In the genomic region with DNA sequence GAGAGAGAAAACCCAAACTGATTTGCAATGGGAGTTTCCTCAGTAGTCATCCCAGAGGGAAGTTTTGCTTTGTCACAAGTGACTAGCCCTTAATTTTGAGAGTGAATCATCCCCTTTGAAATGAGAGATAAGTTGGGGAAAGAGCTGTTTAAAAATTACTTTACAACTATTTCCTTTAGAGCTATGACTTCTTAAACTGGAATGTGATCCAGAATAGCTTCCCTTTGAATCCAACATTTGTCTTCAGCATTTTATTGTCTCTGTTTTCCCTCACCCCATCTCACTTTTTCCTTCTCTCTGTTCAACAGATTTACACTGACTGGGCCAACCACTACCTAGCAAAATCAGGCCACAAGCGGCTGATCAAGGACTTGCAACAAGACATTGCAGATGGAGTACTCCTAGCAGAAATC, we compare ENCODE assay signal across 14 cellular contexts.
DNase-seq lines count a peak whose midpoint lies in the region; ATAC-seq, FAIRE-seq and TF ChIP-seq lines count a peak whose summit lies in the region.
"Had no signal": no experiment of that assay in that cellular context is flagged by ENCODE, and none has a peak within 500 bp of the region (broad histone marks: within the 10 kb centered on the region; RNA-seq: fewer than 3 reads in every experiment).

No MANE protein-coding gene starts in this region.

- H3K4me3 Mint-ChIP-seq in CD8-positive, alpha-beta memory T cell = no peak overlapping the region
- H3K4me3 Mint-ChIP-seq: activated T-cell treated with anti-CD3 and anti-CD28 coated beads, Interleukin-2, amount 50 U/mL, for 72 hours; B cell had no signal

- no peak for TF ChIP-seq CTCF in A549 (IDR thresholded peaks at IDR 0.05)
- no peak for TF ChIP-seq CTCF in astrocyte of the cerebellum (IDR thresholded peaks at IDR 0.05; ENCODE audit: low read depth, low read length, missing control alignments)

- no peaks in the 10 kb centered on the region for H3K36me3 ChIP-seq in CD8-positive, alpha-beta memory T cell (ENCODE audit: insufficient read depth, low read length)
- H3K36me3 ChIP-seq: esophagus muscularis mucosa had no signal

- peak overlapping the region; percentile 74 to 84 for H3K27ac ChIP-seq in A549
- H3K27ac ChIP-seq in CD8-positive, alpha-beta memory T cell (ENCODE audit: low read depth, low read length) = no peak overlapping the region

- no peak for TF ChIP-seq POLR2A in A549 (IDR thresholded peaks at IDR 0.05; ENCODE audit: low read length)

- peaks cover 3 to 26% (median 5%) of the 10 kb centered on the region in 5 donors for H3K9me3 Mint-ChIP-seq in CD8-positive, alpha-beta memory T cell

- DNase-seq in A549 (ENCODE audit: low read depth in 1 of 2, low spot score in 1 of 2) = peak; percentile 29 to 84
- DNase-seq in HT1080 (ENCODE audit: low read depth) = peak; percentile 96
- DNase-seq in astrocyte of the cerebellum (ENCODE audit: low read depth) = peak; percentile 41
- DNase-seq in kidney glomerular epithelial cell (lab: John Stamatoyannopoulos, UW) = peak; percentile 97
- no peak for DNase-seq in anterior cingulate cortex (lab: John Stamatoyannopoulos, UW)
- DNase-seq in NCI-H524 (lab: John Stamatoyannopoulos, UW) = no peak
- DNase-seq in CD8-positive, alpha-beta memory T cell = no peak
- DNase-seq: activated T-cell treated with anti-CD3 and anti-CD28 coated beads, Interleukin-2, amount 50 U/mL, for 72 hours; NCI-H1092 treated with DMSO at 0.1 percent for 48 hours; stimulated activated naive CD4-positive, alpha-beta T cell treated with Interleukin-2 at 50 U/mL for 16 hours; T-helper 1 cell had no signal

- peaks cover 0 to 1% of the 10 kb centered on the region in 2 donors for H3K27me3 Mint-ChIP-seq in CD8-positive, alpha-beta memory T cell
- H3K27me3 Mint-ChIP-seq: B cell had no signal

- no peaks in the 10 kb centered on the region for H3K27me3 ChIP-seq in CD8-positive, alpha-beta memory T cell (ENCODE audit: insufficient read depth, low read length, poor library complexity, severe bottlenecking)
- H3K27me3 ChIP-seq: esophagus muscularis mucosa had no signal

- peak; percentile 90 to 95 for ATAC-seq in A549
- ATAC-seq in HG02798 (IDR thresholded peaks at IDR 0.05; ENCODE audit: poor library complexity, unreplicated experiment) = no peak
- ATAC-seq: activated T-cell treated with anti-CD3 and anti-CD28 coated beads, Interleukin-2, amount 50 U/mL, for 72 hours had no signal

- no peak overlapping the region for H3K27ac Mint-ChIP-seq in CD8-positive, alpha-beta memory T cell
- H3K27ac Mint-ChIP-seq: activated T-cell treated with anti-CD3 and anti-CD28 coated beads, Interleukin-2, amount 50 U/mL, for 72 hours; B cell had no signal

- TF ChIP-seq EP300 in A549 (IDR thresholded peaks at IDR 0.05) = peak in 1 of 2 experiments; percentile 43; a peak in 1 of 5 replicates

- POLR2A ChIA-PET in A549 (lab: Yijun Ruan, JAX) = no interaction called here
- POLR2A ChIA-PET in CD8-positive, alpha-beta memory T cell (lab: Charles Lee) = no interaction called here

- TF ChIP-seq RAD21 in A549 (conservative IDR thresholded peaks at IDR 0.05 in 1 of 2, IDR thresholded peaks at IDR 0.05 in 1 of 2) = no peak

- H3K4me2 ChIP-seq in A549 = peak overlapping the region; percentile 95

- H3K9me3 ChIP-seq in A549 = no peaks in the 10 kb centered on the region
- H3K9me3 ChIP-seq in CD8-positive, alpha-beta memory T cell (ENCODE audit: low read length) = no peaks in the 10 kb centered on the region
- H3K9me3 ChIP-seq: esophagus muscularis mucosa had no signal

- H3K36me3 Mint-ChIP-seq in CD8-positive, alpha-beta memory T cell = peaks cover 0 to 2% (median 0%) of the 10 kb centered on the region in 3 donors

- peaks cover 27% of the 10 kb centered on the region for H3K4me1 ChIP-seq in A549
- H3K4me1 ChIP-seq in CD8-positive, alpha-beta memory T cell (ENCODE audit: insufficient read depth, low read length) = no peaks in the 10 kb centered on the region

- CTCF ChIA-PET in A549 (lab: Yijun Ruan, JAX) = interaction anchor here (1.0 to 1.3 kb wide), 2 partner anchors 13 to 15 kb away, joined by 3 to 8 read pairs; no protein-coding TSS in a partner anchor
- CTCF ChIA-PET in CD8-positive, alpha-beta memory T cell (lab: Charles Lee) = no interaction called here

- H3K4me1 Mint-ChIP-seq in CD8-positive, alpha-beta memory T cell = no peaks in the 10 kb centered on the region
- H3K4me1 Mint-ChIP-seq: B cell had no signal

- 7% methylated on average over 1 of the region's 1 CpG for WGBS in A549 (ENCODE audit: missing lambda C conversion rate)

- peak overlapping the region; percentile 34 for H3K4me3 ChIP-seq in A549
- peak overlapping the region; percentile 25 for H3K4me3 ChIP-seq in astrocyte of the cerebellum (ENCODE audit: low read depth, low read length)
- no peak overlapping the region for H3K4me3 ChIP-seq in CD8-positive, alpha-beta memory T cell (ENCODE audit: low read length)
- H3K4me3 ChIP-seq: esophagus muscularis mucosa had no signal

- in situ Hi-C loops in astrocyte of the cerebellum (cut with HindIII; ENCODE audit: low sequenced_read_pairs) = no loop called here

- FAIRE-seq in A549 (lab: Jason Lieb, UNC) = no peak

TF ChIP-seq in A549, 52 proteins besides CTCF, POLR2A, EP300 and RAD21:
- no peak for TF ChIP-seq SREBF2 (IDR thresholded peaks at IDR 0.05)
- TF ChIP-seq FOSB (CRISPR knock-in tag; IDR thresholded peaks at IDR 0.05) = no peak
- TF ChIP-seq, protein P1, sequence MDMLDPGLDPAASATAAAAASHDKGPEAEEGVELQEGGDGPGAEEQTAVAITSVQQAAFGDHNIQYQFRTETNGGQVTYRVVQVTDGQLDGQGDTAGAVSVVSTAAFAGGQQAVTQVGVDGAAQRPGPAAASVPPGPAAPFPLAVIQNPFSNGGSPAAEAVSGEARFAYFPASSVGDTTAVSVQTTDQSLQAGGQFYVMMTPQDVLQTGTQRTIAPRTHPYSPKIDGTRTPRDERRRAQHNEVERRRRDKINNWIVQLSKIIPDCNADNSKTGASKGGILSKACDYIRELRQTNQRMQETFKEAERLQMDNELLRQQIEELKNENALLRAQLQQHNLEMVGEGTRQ (IDR thresholded peaks at IDR 0.05) = no peak
- peak; percentile 52; the same call in 1 of the 2 replicates for TF ChIP-seq GATA3 (IDR thresholded peaks at IDR 0.05; ENCODE audit: borderline replicate concordance)
- TF ChIP-seq HDAC2 (IDR thresholded peaks at IDR 0.05) = no peak
- TF ChIP-seq CBX8 (IDR thresholded peaks at IDR 0.05) = no peak
- TF ChIP-seq FOSL2 (IDR thresholded peaks at IDR 0.05) = peak; percentile 81
- TF ChIP-seq FOSL2 (CRISPR knock-in tag; IDR thresholded peaks at IDR 0.05) = peak; percentile 89
- no peak for TF ChIP-seq CBX2 (IDR thresholded peaks at IDR 0.05; ENCODE audit: borderline replicate concordance, low read depth)
- no peak for TF ChIP-seq HOXB5 (CRISPR knock-in tag; IDR thresholded peaks at IDR 0.05)
- no peak for TF ChIP-seq FOXS1 (CRISPR knock-in tag; IDR thresholded peaks at IDR 0.05)
- TF ChIP-seq JUN (IDR thresholded peaks at IDR 0.05) = peak in 1 of 2 experiments; percentile 58; a peak in 2 of 5 replicates
- TF ChIP-seq JUNB (IDR thresholded peaks at IDR 0.05) = peak; percentile 85
- TF ChIP-seq MAFK (IDR thresholded peaks at IDR 0.05; ENCODE audit: partially characterized antibody) = peak; percentile 72
- TF ChIP-seq NFE2L2 (conservative IDR thresholded peaks at IDR 0.05; ENCODE audit: low read length) = 0 out of 2 replicates have a peak, but pooled peaks have one; percentile 45
- TF ChIP-seq, protein P2, sequence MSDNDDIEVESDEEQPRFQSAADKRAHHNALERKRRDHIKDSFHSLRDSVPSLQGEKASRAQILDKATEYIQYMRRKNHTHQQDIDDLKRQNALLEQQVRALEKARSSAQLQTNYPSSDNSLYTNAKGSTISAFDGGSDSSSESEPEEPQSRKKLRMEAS (IDR thresholded peaks at IDR 0.05) = no peak
- no peak for TF ChIP-seq NR3C1 (IDR thresholded peaks at IDR 0.05)
- TF ChIP-seq CHD4 (IDR thresholded peaks at IDR 0.05; ENCODE audit: borderline replicate concordance) = no peak

Comparison
In these comparisons a context has a peak if more than half of its experiments do, and no peak if none do; other contexts are left out.
1. DNase-seq: peak in A549 (2 of 2), HT1080 (single experiment), astrocyte of the cerebellum (single experiment) and kidney glomerular epithelial cell (single experiment); none in anterior cingulate cortex (0 of 58), NCI-H524 (0 of 2) and CD8-positive, alpha-beta memory T cell (0 of 5).